ENCODE assay signal across 12 cellular contexts in genomic region chr6:15897063-15897934, GRCh38.
DNase-seq lines count a peak whose midpoint lies in the region; ATAC-seq, FAIRE-seq and TF ChIP-seq lines count a peak whose summit lies in the region.
"Had no signal": no experiment of that assay in that cellular context is flagged by ENCODE, and none has a peak within 500 bp of the region (broad histone marks: within the 10 kb centered on the region; RNA-seq: fewer than 3 reads in every experiment).

No MANE protein-coding gene starts in this region.

- H3K56ac ChIP-seq in H9 (ENCODE audit: insufficient read length, low read depth, low read length), result no peak overlapping the region

- H3K36me3 Mint-ChIP-seq in H9 (ENCODE audit: insufficient read depth in 1 of 3, low read depth in 3 of 3) (peaks cover 1 to 9% (median 3%) of the 10 kb centered on the region in 3 experiments; a peak in 3 of 7 replicates), astrocyte (ENCODE audit: low read depth, unreplicated experiment) (no peaks in the 10 kb centered on the region)

- no peak overlapping the region for H3K4ac ChIP-seq in H9 (ENCODE audit: low read depth, low read length)

- peak; percentile 90 for ATAC-seq in left lobe of liver
- ATAC-seq in HG03469 (IDR thresholded peaks at IDR 0.05; ENCODE audit: unreplicated experiment), result no peak

- H3K79me2 ChIP-seq in H9 (ENCODE audit: insufficient read depth, low read length) (no peaks in the 10 kb centered on the region), astrocyte (ENCODE audit: insufficient read depth, low read length) (no peaks in the 10 kb centered on the region)

- H2AFZ ChIP-seq in H9 (ENCODE audit: low read length) (no peak overlapping the region), astrocyte (ENCODE audit: low read depth, low read length) (no peak overlapping the region)

- in situ Hi-C loops in GM13976 (cut with MboI; ENCODE audit: low sequenced_read_pairs, unreplicated experiment), result no loop called here

- no peak overlapping the region for H3K14ac ChIP-seq in H9 (ENCODE audit: insufficient read depth, low read length)

- H3K4me2 ChIP-seq in H9 (ENCODE audit: insufficient read depth, insufficient read length, low read length), result no peak overlapping the region
- H3K4me2 ChIP-seq in astrocyte (ENCODE audit: low read length), result no peak overlapping the region

- DNase-seq in H9 (no peak), astrocyte (ENCODE audit: low read depth) (peak; percentile 6), left lobe of liver (ENCODE audit: low spot score) (peak; percentile 59), stomach (no peak), DMS79 (lab: John Stamatoyannopoulos, UW) (no peak), H54 (ENCODE audit: insufficient read length, low spot score) (no peak), GM13976 (ENCODE audit: low spot score) (no peak)
- DNase-seq: H7; occipital lobe; stimulated activated naive CD4-positive, alpha-beta T cell had no signal

- H3K9me3 Mint-ChIP-seq in H9 (peaks cover 2 to 6% of the 10 kb centered on the region in 2 experiments; a peak in 4 of 5 replicates), astrocyte (ENCODE audit: unreplicated experiment) (peaks cover 1% of the 10 kb centered on the region)

- no peaks in the 10 kb centered on the region for H3K23me2 ChIP-seq in H9 (ENCODE audit: insufficient read length, low read depth, low read length, poor library complexity, severe bottlenecking)

- H3K4me1 Mint-ChIP-seq in H9 (peaks cover 54 to 58% of the 10 kb centered on the region in 2 experiments), astrocyte (ENCODE audit: low read depth, unreplicated experiment) (peaks cover 10% of the 10 kb centered on the region)

- H3K27me3 ChIP-seq in H9 (ENCODE audit: insufficient read depth, low read length) (no peaks in the 10 kb centered on the region), astrocyte (ENCODE audit: insufficient read depth, low read length) (no peaks in the 10 kb centered on the region), stomach (no peaks in the 10 kb centered on the region)

- H3K4me3 Mint-ChIP-seq in H9 (no peak overlapping the region; a peak in 1 of 5 replicates), astrocyte (ENCODE audit: unreplicated experiment) (no peak overlapping the region)

- H4K5ac ChIP-seq in H9 (ENCODE audit: insufficient read length, low read depth, low read length), result no peak overlapping the region

- WGBS in H9 (ENCODE audit: extremely low coverage, insufficient read length, low lambda C conversion rate), result no CpG with 5 or more reads among the region's 8 CpGs
- WGBS in stomach, 5 donors, result 26 to 40% (median 30%) methylated on average over 8 of the region's 8 CpGs

- FAIRE-seq in astrocyte (lab: Jason Lieb, UNC) (no peak), H54 (lab: Jason Lieb, UNC) (no peak)
- FAIRE-seq: endometrium had no signal

- H3K36me3 ChIP-seq in astrocyte (ENCODE audit: insufficient read depth, low read length) (no peaks in the 10 kb centered on the region), stomach (no peaks in the 10 kb centered on the region)

- no peak for TF ChIP-seq EP300 in stomach (IDR thresholded peaks at IDR 0.05)

- H3K9ac ChIP-seq in H9 (ENCODE audit: extremely low read depth, insufficient read length, low read length), result no peak overlapping the region
- no peak overlapping the region for H3K9ac ChIP-seq in astrocyte (ENCODE audit: low read length)

- no peak overlapping the region for H4K91ac ChIP-seq in H9 (ENCODE audit: insufficient read length, low read depth, low read length)

- no peak overlapping the region for H2BK20ac ChIP-seq in H9 (ENCODE audit: low read depth, low read length, poor library complexity, severe bottlenecking)

- H2AK5ac ChIP-seq in H9 (ENCODE audit: insufficient read length, low read length), result no peak overlapping the region

- H2BK5ac ChIP-seq in H9 (ENCODE audit: insufficient read length, low read length), result no peak overlapping the region

- no peak for TF ChIP-seq POLR2A in stomach (IDR thresholded peaks at IDR 0.05)
- no peak for TF ChIP-seq POLR2A in H54 (IDR thresholded peaks at IDR 0.05; ENCODE audit: low read depth, low read length)

- no peak overlapping the region for H2BK15ac ChIP-seq in H9 (ENCODE audit: low read depth, low read length)

- H3K9me3 ChIP-seq in H9 (ENCODE audit: control insufficient read depth, low read depth, low read length) (no peaks in the 10 kb centered on the region), astrocyte (ENCODE audit: insufficient read depth, low read depth, low read length) (no peaks in the 10 kb centered on the region), stomach (no peaks in the 10 kb centered on the region)

- no peak overlapping the region for H2BK12ac ChIP-seq in H9 (ENCODE audit: insufficient read length, low read depth, low read length)

- H3K79me1 ChIP-seq in H9 (ENCODE audit: insufficient read depth, low read depth, low read length, poor library complexity, severe bottlenecking), result no peaks in the 10 kb centered on the region

- H2BK120ac ChIP-seq in H9 (ENCODE audit: low read depth, low read length, poor library complexity, severe bottlenecking), result no peak overlapping the region

- H3K27me3 Mint-ChIP-seq in H9 (ENCODE audit: low read depth), result no peaks in the 10 kb centered on the region
- H3K27me3 Mint-ChIP-seq in astrocyte (ENCODE audit: low read depth, unreplicated experiment), result no peaks in the 10 kb centered on the region

- H3K27ac ChIP-seq in H9 (ENCODE audit: insufficient read length, low read depth, low read length) (no peak overlapping the region), astrocyte (ENCODE audit: low read depth, low read length) (no peak overlapping the region), stomach (peak overlapping the region in 3 of 5 donors; percentile 39 to 49 (median 43))

- no peak overlapping the region for H4K8ac ChIP-seq in H9 (replicated peaks; ENCODE audit: insufficient read length, low read depth, low read length)

- H3K4me3 ChIP-seq in astrocyte (ENCODE audit: insufficient read depth, low read depth, low read length) (no peak overlapping the region), stomach (no peak overlapping the region)

- peak overlapping the region; percentile 45 to 95 (median 69); a peak in 6 of 7 replicates for H3K27ac Mint-ChIP-seq in H9
- no peak overlapping the region for H3K27ac Mint-ChIP-seq in astrocyte (ENCODE audit: unreplicated experiment)

- H3T11ph ChIP-seq in H9 (ENCODE audit: low read length), result no peak overlapping the region

- intact Hi-C loops in stomach (cut with DNase I; ENCODE audit: low total_unique reads), result no loop called here

- H4K20me1 ChIP-seq in H9 (ENCODE audit: control insufficient read depth, insufficient read depth, insufficient read length) (no peaks in the 10 kb centered on the region), astrocyte (ENCODE audit: insufficient read depth, low read length) (no peaks in the 10 kb centered on the region)

- H3K4me1 ChIP-seq in H9 (ENCODE audit: insufficient read depth, low read length), result peaks cover 9% of the 10 kb centered on the region
- H3K4me1 ChIP-seq in astrocyte (ENCODE audit: insufficient read depth, low read length), result no peaks in the 10 kb centered on the region
- peaks cover 7 to 18% (median 15%) of the 10 kb centered on the region in 4 donors for H3K4me1 ChIP-seq in stomach

- TF ChIP-seq CTCF in H9 (conservative IDR thresholded peaks at IDR 0.05) (no peak), astrocyte (IDR thresholded peaks at IDR 0.05; ENCODE audit: insufficient read depth, low read depth, low read length) (no peak), stomach (IDR thresholded peaks at IDR 0.05) (no peak), GM13976 (IDR thresholded peaks at IDR 0.05; ENCODE audit: borderline replicate concordance, control extremely low read depth, extremely low read depth, insufficient read depth, missing control alignments) (no peak)

- no peak overlapping the region for H3K23ac ChIP-seq in H9 (ENCODE audit: insufficient read length, low read depth, low read length)

- no peak overlapping the region for H3K18ac ChIP-seq in H9 (ENCODE audit: insufficient read length, low read depth, low read length)

Comparison
In these comparisons a context has a peak if more than half of its experiments do, and no peak if none do; other contexts are left out.
1. DNase-seq: peak in astrocyte (single experiment) and left lobe of liver (single experiment); none in H9 (single experiment), stomach (single experiment), DMS79 (single experiment), H54 (single experiment) and GM13976 (single experiment).
2. H3K27ac ChIP-seq: peak in stomach (3 of 5); none in H9 (single experiment) and astrocyte (single experiment).